ENCODE assay signal across 12 cellular contexts in the genomic region with DNA sequence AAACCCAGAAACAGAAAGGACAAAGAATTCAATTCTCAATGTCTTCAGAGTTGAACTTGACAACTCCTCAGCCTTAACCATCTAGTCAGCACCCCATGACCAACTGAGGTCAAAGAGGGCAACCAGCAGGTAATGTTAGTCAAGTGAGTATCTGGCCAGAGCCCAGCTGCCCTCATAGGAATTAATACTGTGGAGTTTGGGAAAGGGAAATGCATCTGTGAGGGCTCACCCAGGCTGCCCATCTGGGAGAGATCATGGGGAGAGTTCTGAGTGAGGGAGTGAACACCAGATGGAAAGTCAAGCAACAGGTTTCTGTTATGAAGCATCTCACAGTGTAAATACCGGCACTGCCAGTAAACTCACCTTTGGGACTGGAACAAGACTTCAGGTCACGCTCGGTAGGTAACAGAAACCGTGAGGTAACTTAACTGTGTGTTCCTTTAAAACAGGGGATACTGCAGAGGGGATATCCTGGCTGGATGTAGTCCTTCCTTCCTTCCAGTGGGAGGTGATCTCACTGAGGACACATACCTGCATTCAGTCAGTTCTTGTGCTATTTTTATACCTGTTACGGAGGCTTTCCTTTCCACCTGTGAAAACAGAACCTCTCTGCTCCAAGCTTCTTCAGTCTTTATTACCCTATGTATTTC.
A peak's percentile ranks its signal among the peaks of the same experiment; 100 is the strongest.
DNase-seq lines count a peak whose midpoint lies in the region; ATAC-seq and TF ChIP-seq lines count a peak whose summit lies in the region.
"Had no signal": no experiment of that assay in that cellular context is flagged by ENCODE, and none has a peak within 500 bp of the region (broad histone marks: within the 10 kb centered on the region; RNA-seq: fewer than 3 reads in every experiment).

No MANE protein-coding gene starts in this region.

- CTCF ChIA-PET in CD4-positive, alpha-beta memory T cell (lab: Charles Lee; ENCODE audit: partially characterized antibody) = interaction anchor here (1.6 kb wide), 1 partner anchor 75 kb away, joined by 6 read pairs; no protein-coding TSS in a partner anchor
- CTCF ChIA-PET in activated B cell treated with CpG ODN at 0.5 μM for 24 hours (lab: Charles Lee) = interaction anchor here (1.5 to 5.9 kb wide), 2 partner anchors 20 to 75 kb away, joined by 3 to 29 read pairs; no protein-coding TSS in a partner anchor

- POLR2A ChIA-PET in CD4-positive, alpha-beta memory T cell (lab: Charles Lee; ENCODE audit: partially characterized antibody) = interaction anchor here (1.0 to 42.8 kb wide), 10 partner anchors 0 to 633 kb away, joined by 3 to 1528 read pairs (median 208); no protein-coding TSS in a partner anchor
- POLR2A ChIA-PET in activated B cell treated with CpG ODN at 0.5 μM for 24 hours (lab: Charles Lee) = interaction anchor here (1.0 to 9.1 kb wide), 2 partner anchors 9 to 13 kb away, joined by 3 to 100 read pairs; no protein-coding TSS in a partner anchor

- H3K4me3 ChIP-seq in CD4-positive, alpha-beta memory T cell (ENCODE audit: low read length in 2 of 2) = peak overlapping the region; percentile 36 to 55
- H3K4me3 ChIP-seq: cardiac muscle cell had no signal

- H3K9me3 ChIP-seq in CD4-positive, alpha-beta memory T cell (ENCODE audit: control insufficient read depth in 1 of 2, low read length in 2 of 2) = no peaks in the 10 kb centered on the region
- H3K9me3 ChIP-seq: Caco-2 had no signal

- no peak for ATAC-seq in activated B cell treated with CpG ODN at 0.5 μM for 24 hours (ENCODE audit: low read depth)
- ATAC-seq in GM19351 (IDR thresholded peaks at IDR 0.05; ENCODE audit: unreplicated experiment) = no peak
- no peak for ATAC-seq in HG02973 (IDR thresholded peaks at IDR 0.05; ENCODE audit: unreplicated experiment)

- H3K27me3 Mint-ChIP-seq in CD4-positive, alpha-beta memory T cell = no peaks in the 10 kb centered on the region
- H3K27me3 Mint-ChIP-seq in activated B cell treated with CpG ODN at 0.5 μM for 24 hours = no peaks in the 10 kb centered on the region

- peak overlapping the region; percentile 67 for H3K27ac ChIP-seq in CD4-positive, alpha-beta memory T cell (ENCODE audit: low read depth, low read length)
- H3K27ac ChIP-seq: cardiac muscle cell had no signal

- H3K36me3 Mint-ChIP-seq in CD4-positive, alpha-beta memory T cell = peaks cover 66 to 77% of the 10 kb centered on the region in 2 donors
- no peaks in the 10 kb centered on the region for H3K36me3 Mint-ChIP-seq in activated B cell treated with CpG ODN at 0.5 μM for 24 hours (ENCODE audit: low read depth)

- no peak for DNase-seq in CD4-positive, alpha-beta memory T cell
- DNase-seq in activated B cell treated with CpG ODN at 0.5 μM for 24 hours (no peak), iPS-NIHi7 (ENCODE audit: extremely low spot score) (peak; percentile 29), T-helper 9 cell (no peak)
- DNase-seq: Caco-2, NCI-H1105, NCI-H446, nephron progenitor cell had no signal

- no peaks in the 10 kb centered on the region for H3K36me3 ChIP-seq in CD4-positive, alpha-beta memory T cell (ENCODE audit: insufficient read depth, low read length)
- H3K36me3 ChIP-seq: cardiac muscle cell had no signal

- intact Hi-C loops in CD4-positive, alpha-beta memory T cell (cut with micrococcal nuclease) = loop anchor here (5.0 to 10.0 kb wide), 2 partner anchors 180 to 577 kb away; no protein-coding TSS in a partner anchor
- intact Hi-C loops in activated B cell treated with CpG ODN at 0.5 μM for 24 hours (cut with micrococcal nuclease) = loop anchor here (1.0 kb wide), 1 partner anchor 8 kb away; no protein-coding TSS in a partner anchor

- peaks cover 24% of the 10 kb centered on the region for H3K4me1 ChIP-seq in CD4-positive, alpha-beta memory T cell (ENCODE audit: insufficient read depth, low read length)

- peaks cover 6 to 88% (median 15%) of the 10 kb centered on the region in 4 donors for H3K4me1 Mint-ChIP-seq in CD4-positive, alpha-beta memory T cell
- H3K4me1 Mint-ChIP-seq in activated B cell treated with CpG ODN at 0.5 μM for 24 hours = peaks cover 88% of the 10 kb centered on the region

- TF ChIP-seq CTCF in GM12872 (IDR thresholded peaks at IDR 0.05; ENCODE audit: insufficient read depth, low read depth, low read length) (peak; percentile 36; the same call in 1 of the 3 replicates), activated B cell treated with CpG ODN at 0.5 μM for 24 hours (IDR thresholded peaks at IDR 0.05) (no peak)

- peak overlapping the region; percentile 86 to 96 (median 90) for H3K4me3 Mint-ChIP-seq in CD4-positive, alpha-beta memory T cell
- no peak overlapping the region for H3K4me3 Mint-ChIP-seq in activated B cell treated with CpG ODN at 0.5 μM for 24 hours
- H3K4me3 Mint-ChIP-seq: nephron progenitor cell had no signal

- H3K9me3 Mint-ChIP-seq in CD4-positive, alpha-beta memory T cell = no peaks in the 10 kb centered on the region
- no peaks in the 10 kb centered on the region for H3K9me3 Mint-ChIP-seq in activated B cell treated with CpG ODN at 0.5 μM for 24 hours
- H3K9me3 Mint-ChIP-seq: nephron progenitor cell had no signal

- H3K27ac Mint-ChIP-seq in CD4-positive, alpha-beta memory T cell = peak overlapping the region; percentile 74 to 100 (median 94)
- H3K27ac Mint-ChIP-seq in activated B cell treated with CpG ODN at 0.5 μM for 24 hours = peak overlapping the region; percentile 88
- H3K27ac Mint-ChIP-seq: nephron progenitor cell had no signal

- no peaks in the 10 kb centered on the region for H3K27me3 ChIP-seq in CD4-positive, alpha-beta memory T cell (ENCODE audit: insufficient read depth, low read length)
